Comparison of ENCODE assay signal across 6 cellular contexts in the genomic region with DNA sequence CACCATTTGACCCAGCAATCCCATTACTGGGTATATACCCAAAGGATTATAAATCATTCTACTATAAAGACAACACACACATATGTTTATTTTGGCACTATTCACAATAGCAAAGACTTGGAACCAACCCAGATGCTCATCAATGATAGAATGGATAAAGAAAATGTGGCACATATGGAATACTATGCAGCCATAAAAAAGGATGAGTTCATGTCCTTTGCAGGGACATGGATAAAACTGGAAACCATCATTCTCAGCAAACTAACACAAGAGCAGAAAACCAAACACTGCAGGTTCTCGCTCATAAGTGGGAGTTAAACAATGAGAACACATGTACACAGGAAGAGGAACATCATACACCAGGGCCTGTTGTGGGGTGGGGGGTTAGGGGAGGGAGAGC. TPM values are rescaled to one million over a fixed set of nuclear protein-coding genes. Genes with fewer than 3 reads are reported as not detected.
"Had no signal": no experiment of that assay in that cellular context is flagged by ENCODE, and none has a peak within 500 bp of the region (broad histone marks: within the 10 kb centered on the region; RNA-seq: fewer than 3 reads in every experiment).

No MANE protein-coding gene starts in this region.

RNA-seq across cellular contexts. Expression of gene WNT7A, which starts 48.9 kb away (rescaled TPM):
- total RNA-seq: GM23248, GM23338, H1, H4, H9, HFFc6 had no signal
- polyA plus RNA-seq: GM23248, GM23338 had no signal
